In the genomic region with DNA sequence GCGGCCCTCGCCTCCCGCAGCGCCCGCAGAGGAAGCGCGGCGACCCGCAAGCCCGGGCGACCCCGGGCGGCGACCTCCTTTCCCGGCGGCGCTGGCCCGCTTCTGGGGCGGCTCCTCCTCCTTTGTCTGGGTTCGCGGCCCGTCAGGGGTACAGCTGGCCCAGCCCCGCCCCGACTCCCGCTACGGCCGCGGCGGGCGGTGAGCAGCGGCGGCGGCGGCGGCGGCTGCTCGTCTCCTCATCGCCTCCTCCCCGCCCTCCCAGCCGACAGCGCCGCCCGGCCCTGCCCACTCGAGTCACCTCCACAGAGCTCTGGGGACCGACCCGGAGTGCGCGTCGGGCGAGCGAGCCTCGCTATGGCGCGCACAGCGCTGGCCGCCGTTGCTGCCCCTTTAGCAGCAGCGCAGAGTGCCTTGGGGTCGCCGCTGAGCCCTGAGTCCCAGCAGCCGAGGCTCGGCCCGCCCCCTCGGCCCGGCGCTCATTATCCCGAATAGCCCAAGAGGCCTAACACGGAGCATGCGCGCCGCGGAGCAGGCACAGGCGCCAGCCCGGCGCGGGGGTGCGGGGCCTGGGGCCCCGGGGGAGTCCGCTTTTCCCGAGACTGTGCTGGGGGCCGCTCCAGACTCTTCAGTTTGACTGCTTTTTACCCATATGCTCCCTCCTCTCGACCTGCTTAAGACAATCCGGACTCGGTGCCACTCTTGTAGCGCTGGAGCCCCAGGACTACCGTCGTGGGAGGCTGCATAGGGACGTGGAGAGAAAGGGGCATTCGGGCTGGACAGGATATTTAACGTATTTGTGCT, we compare ENCODE assay signal across 8 cellular contexts. TPM values are rescaled to one million over a fixed set of nuclear protein-coding genes. Genes with fewer than 3 reads are reported as not detected.
DNase-seq lines count a peak whose midpoint lies in the region; ATAC-seq and TF ChIP-seq lines count a peak whose summit lies in the region.

TSS of gene SOS2 (minus strand) at position 104 of the 801 bp plus-strand sequence. CDS start 295 bp downstream, outside the sequence.

- peaks cover 18% of the 10 kb centered on the region for H3K36me3 Mint-ChIP-seq in activated T-cell treated with anti-CD3 and anti-CD28 coated beads, Interleukin-2, amount 50 U/mL, for 24 hours (ENCODE audit: low read depth)

- no peaks in the 10 kb centered on the region for H3K9me2 ChIP-seq in PC-3 (replicated peaks; ENCODE audit: low read length)

- ATAC-seq in GM21528 (IDR thresholded peaks at IDR 0.05; ENCODE audit: low FRiP score, unreplicated experiment) = peak; percentile 86
- peak; percentile 83 for ATAC-seq in PC-3

- H3K36me3 ChIP-seq in PC-3 (ENCODE audit: low read depth, low read length) (no peaks in the 10 kb centered on the region), esophagus (ENCODE audit: control insufficient read depth in 2 of 2, insufficient read depth in 2 of 2, low read length in 1 of 2) (no peaks in the 10 kb centered on the region), muscle layer of duodenum (ENCODE audit: control insufficient read depth in 1 of 2, insufficient read depth in 2 of 2, low read length in 2 of 2) (no peaks in the 10 kb centered on the region)

- H3K27ac ChIP-seq in PC-3 (ENCODE audit: low read length) (peak within 1 kb of the TSS; percentile 18), esophagus (ENCODE audit: low read depth in 2 of 2, low read length in 1 of 2) (peak within 1 kb of the TSS; percentile 98 to 100), muscle layer of duodenum (ENCODE audit: low read length) (peak within 1 kb of the TSS; percentile 97)

- peak; percentile 63 for DNase-seq in DMS153 (lab: John Stamatoyannopoulos, UW)
- peak; percentile 69 for DNase-seq in HuH-7.5 (ENCODE audit: low spot score)
- DNase-seq in PC-3 = peak; percentile 78
- DNase-seq in activated T-cell treated with anti-CD3 and anti-CD28 coated beads, Interleukin-2, amount 50 U/mL, for 24 hours = peak; percentile 87
- DNase-seq in stimulated activated CD8-positive, alpha-beta memory T cell treated with anti-CD3 and anti-CD28 coated beads, Interleukin-7, amount 100 ng/mL, for 4 hours (ENCODE audit: low read depth in 2 of 2) = peak; percentile 56 to 80

- intact Hi-C loops in PC-3 (cut with micrococcal nuclease) = loop anchor here (2.0 to 5.0 kb wide), 3 partner anchors 81 to 369 kb away; partner anchors contain the start of genes DMAC2L, L2HGDH and MAP4K5

- H3K4me1 ChIP-seq in PC-3 (ENCODE audit: insufficient read depth, low read length) = peaks cover 34% of the 10 kb centered on the region
- H3K4me1 ChIP-seq in esophagus (ENCODE audit: control insufficient read depth in 2 of 2, insufficient read depth in 2 of 2, low read length in 1 of 2) = no peaks in the 10 kb centered on the region
- peaks cover 0 to 23% of the 10 kb centered on the region in 2 donors for H3K4me1 ChIP-seq in muscle layer of duodenum (ENCODE audit: control insufficient read depth in 1 of 2, insufficient read depth in 2 of 2, low read length in 2 of 2)

- 0 to 1% methylated on average over 75 to 90 of the region's 90 CpGs for WGBS in esophagus, 2 donors

- peaks cover 42% of the 10 kb centered on the region for H3K79me2 ChIP-seq in PC-3 (ENCODE audit: low read length)

- H3K27me3 Mint-ChIP-seq in activated T-cell treated with anti-CD3 and anti-CD28 coated beads, Interleukin-2, amount 50 U/mL, for 24 hours = no peaks in the 10 kb centered on the region

- TF ChIP-seq CTCF in PC-3 (conservative IDR thresholded peaks at IDR 0.05; ENCODE audit: low read depth, low read length) = 0 out of 2 replicates have a peak, but pooled peaks have one; percentile 11

- H3K9ac ChIP-seq in PC-3 (ENCODE audit: low read length) = peak within 1 kb of the TSS; percentile 65

- H3K9me3 Mint-ChIP-seq in activated T-cell treated with anti-CD3 and anti-CD28 coated beads, Interleukin-2, amount 50 U/mL, for 24 hours = peaks cover 5% of the 10 kb centered on the region

- POLR2A ChIA-PET in PC-3 (lab: Charles Lee; ENCODE audit: unreplicated experiment) = interaction anchor here (0.6 to 0.7 kb wide), 4 partner anchors 110 to 570 kb away, joined by 3 to 4 read pairs (median 3); no protein-coding TSS in a partner anchor

- H3K4me3 Mint-ChIP-seq in activated T-cell treated with anti-CD3 and anti-CD28 coated beads, Interleukin-2, amount 50 U/mL, for 24 hours = peak within 1 kb of the TSS; percentile 85

- H2AFZ ChIP-seq in PC-3 (ENCODE audit: low read length) = peak within 1 kb of the TSS; percentile 98

- peaks cover 48% of the 10 kb centered on the region for H3K4me1 Mint-ChIP-seq in activated T-cell treated with anti-CD3 and anti-CD28 coated beads, Interleukin-2, amount 50 U/mL, for 24 hours (ENCODE audit: low read depth)

- H3K9me3 ChIP-seq in PC-3 (ENCODE audit: low read length) (no peaks in the 10 kb centered on the region), esophagus (ENCODE audit: control insufficient read depth in 2 of 2, insufficient read depth in 1 of 2, low read depth in 1 of 2, low read length in 1 of 2) (no peaks in the 10 kb centered on the region), muscle layer of duodenum (ENCODE audit: control insufficient read depth in 1 of 2, low read length in 2 of 2) (no peaks in the 10 kb centered on the region)

- CTCF ChIA-PET in PC-3 (lab: Charles Lee) = interaction anchor here (0.6 kb wide), 2 partner anchors 28 to 379 kb away, joined by 3 read pairs; partner anchors contain the start of gene NEMF

- H3K27ac Mint-ChIP-seq in activated T-cell treated with anti-CD3 and anti-CD28 coated beads, Interleukin-2, amount 50 U/mL, for 24 hours = peak within 1 kb of the TSS; percentile 95

- BruUV-seq in PC-3 (replicated peaks; lab: Mats Ljungman, UMichigan) = no TSS peak

- H3K27me3 ChIP-seq in PC-3 (ENCODE audit: low read length) = no peaks in the 10 kb centered on the region
- H3K27me3 ChIP-seq in esophagus (ENCODE audit: control insufficient read depth in 1 of 2, insufficient read depth in 2 of 2, low read length in 2 of 2) = no peaks in the 10 kb centered on the region
- no peaks in the 10 kb centered on the region for H3K27me3 ChIP-seq in muscle layer of duodenum (ENCODE audit: low read depth, low read length)

- peaks cover 10% of the 10 kb centered on the region for H3F3A ChIP-seq in PC-3 (ENCODE audit: low read length, unreplicated experiment)

- H3K4me3 ChIP-seq in PC-3 (ENCODE audit: low read length) = peak within 1 kb of the TSS; percentile 93
- H3K4me3 ChIP-seq in esophagus (ENCODE audit: low read depth in 1 of 2, low read length in 2 of 2) = peak within 1 kb of the TSS; percentile 91 to 97
- H3K4me3 ChIP-seq in muscle layer of duodenum (ENCODE audit: low read depth in 1 of 2, low read length in 2 of 2) = peak within 1 kb of the TSS; percentile 79 to 90

- peak within 1 kb of the TSS; percentile 97 for H3K4me2 ChIP-seq in PC-3 (ENCODE audit: low read length)

- H4K20me1 ChIP-seq in PC-3 (ENCODE audit: low read length) = 0 out of 2 replicates have a peak, but pooled peaks cover 5% of the 10 kb centered on the region

RNA-seq across cellular contexts. Expression of gene SOS2, which starts in this region (rescaled TPM):
- 9.1 and 9.9 TPM in 2 replicates for total RNA-seq in PC-3 (2014; rRNA removed)
- polyA plus RNA-seq in esophagus = 1 to 10 TPM; 6.4 to 6.8 TPM

Comparison
In these comparisons a context has a peak if more than half of its experiments do, and no peak if none do; other contexts are left out.
1. Peak in every context shown above with its lines: DNase-seq, ATAC-seq, H3K4me3 ChIP-seq and H3K27ac ChIP-seq.
2. H3K27ac ChIP-seq: peak in every context shown above with its lines; median percentile 99 in esophagus; 97 in muscle layer of duodenum; 18 in PC-3.